8 cellular contexts compared by ENCODE assay signal in the genomic region with DNA sequence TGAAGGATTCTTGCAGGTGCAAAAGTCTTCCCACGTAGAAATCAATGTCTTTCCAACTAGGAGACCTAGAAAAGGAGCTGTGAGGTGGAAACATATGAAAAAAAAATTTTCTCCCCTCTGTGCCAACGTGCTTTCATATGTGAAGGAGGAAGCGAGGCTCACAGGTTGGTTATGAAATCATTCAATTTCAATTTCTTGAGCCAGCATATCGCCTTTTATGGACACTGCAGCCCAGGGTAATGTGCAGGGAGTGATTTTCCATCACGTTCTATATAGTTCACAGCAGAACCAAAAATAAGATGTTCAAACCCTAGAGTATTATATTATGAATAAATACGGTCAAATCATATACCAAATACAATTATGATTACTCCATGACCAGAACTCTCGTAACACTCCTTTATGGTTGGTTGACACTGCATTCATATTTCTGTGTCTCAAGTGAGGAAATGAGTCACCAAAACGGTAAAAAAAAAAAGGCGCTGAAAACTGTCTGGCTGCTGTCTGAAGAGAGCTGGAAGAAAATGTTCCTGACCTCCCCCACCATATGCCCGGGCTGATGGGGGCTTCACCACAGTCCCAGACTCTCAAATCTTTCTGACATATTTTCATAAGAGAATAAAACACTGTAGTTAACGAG.
DNase-seq lines count a peak whose midpoint lies in the region; TF ChIP-seq lines count a peak whose summit lies in the region.

No MANE protein-coding gene starts in this region.

- peaks cover 3% of the 10 kb centered on the region for H3K36me3 Mint-ChIP-seq in activated CD4-positive, alpha-beta T cell treated with anti-CD3 and anti-CD28 coated beads, Interleukin-2, amount 10 ng/mL, durations not matched to agents 24 days and 14 days (ENCODE audit: low read depth)
- no peaks in the 10 kb centered on the region for H3K36me3 Mint-ChIP-seq in HFFc6 (ENCODE audit: low read depth)
- H3K36me3 Mint-ChIP-seq in stimulated activated naive CD8-positive, alpha-beta T cell treated with anti-CD3 and anti-CD28 coated beads, Interleukin-15, Interleukin-2, amounts not matched to agents 100 ng/mL and 50 ng/mL, for 24 hours (ENCODE audit: low read depth), result peaks cover 4% of the 10 kb centered on the region

- 52% methylated on average over 11 of the region's 11 CpGs for WGBS in prostate gland

- peaks cover 6% of the 10 kb centered on the region for H3K9me3 Mint-ChIP-seq in activated CD4-positive, alpha-beta T cell treated with anti-CD3 and anti-CD28 coated beads, Interleukin-2, amount 10 ng/mL, durations not matched to agents 24 days and 14 days
- no peaks in the 10 kb centered on the region for H3K9me3 Mint-ChIP-seq in HFFc6
- peaks cover 6% of the 10 kb centered on the region for H3K9me3 Mint-ChIP-seq in stimulated activated naive CD8-positive, alpha-beta T cell treated with anti-CD3 and anti-CD28 coated beads, Interleukin-15, Interleukin-2, amounts not matched to agents 100 ng/mL and 50 ng/mL, for 24 hours

- H3K4me1 Mint-ChIP-seq in activated CD4-positive, alpha-beta T cell treated with anti-CD3 and anti-CD28 coated beads, Interleukin-2, amount 10 ng/mL, durations not matched to agents 24 days and 14 days, result peaks cover 25% of the 10 kb centered on the region
- H3K4me1 Mint-ChIP-seq in HFFc6 (ENCODE audit: low read depth), result peaks cover 30% of the 10 kb centered on the region
- peaks cover 38% of the 10 kb centered on the region for H3K4me1 Mint-ChIP-seq in stimulated activated naive CD8-positive, alpha-beta T cell treated with anti-CD3 and anti-CD28 coated beads, Interleukin-15, Interleukin-2, amounts not matched to agents 100 ng/mL and 50 ng/mL, for 24 hours (ENCODE audit: low read depth)

- no peaks in the 10 kb centered on the region for H3K27me3 ChIP-seq in prostate gland (replicated peaks; ENCODE audit: insufficient read depth)

- H3K36me3 ChIP-seq in prostate gland, result no peaks in the 10 kb centered on the region

- no peak for TF ChIP-seq CTCF in HFFc6 (IDR thresholded peaks at IDR 0.05)
- no peak for TF ChIP-seq CTCF in choroid plexus epithelial cell (conservative IDR thresholded peaks at IDR 0.05; ENCODE audit: low read depth, low read length)
- TF ChIP-seq CTCF in prostate gland (IDR thresholded peaks at IDR 0.05), result no peak

- no peaks in the 10 kb centered on the region for H3K9me3 ChIP-seq in prostate gland

- DNase-seq in activated CD4-positive, alpha-beta T cell treated with anti-CD3 and anti-CD28 coated beads, Interleukin-2, amount 10 ng/mL, durations not matched to agents 24 days and 14 days, result peak; percentile 68
- DNase-seq in activated CD4-positive, alpha-beta T cell treated with anti-CD3 and anti-CD28 coated beads for 4 hours, result no peak
- DNase-seq in HFFc6 (peak; percentile 4), NOMO-1 (lab: John Stamatoyannopoulos, UW; ENCODE audit: unreplicated experiment in 2 of 2) (peak; percentile 78 to 96), choroid plexus epithelial cell (ENCODE audit: low read depth) (peak; percentile 78), prostate gland (ENCODE audit: low spot score) (no peak), NCI-H774 (lab: John Stamatoyannopoulos, UW) (no peak)

- H3K4me3 ChIP-seq in choroid plexus epithelial cell (ENCODE audit: low read depth, low read length) (peak overlapping the region; percentile 17), prostate gland (no peak overlapping the region)

- peak overlapping the region; percentile 29 for H3K4me3 Mint-ChIP-seq in activated CD4-positive, alpha-beta T cell treated with anti-CD3 and anti-CD28 coated beads, Interleukin-2, amount 10 ng/mL, durations not matched to agents 24 days and 14 days
- H3K4me3 Mint-ChIP-seq in HFFc6, result peak overlapping the region; percentile 54; the same call in 1 of the 2 replicates
- no peak overlapping the region for H3K4me3 Mint-ChIP-seq in stimulated activated naive CD8-positive, alpha-beta T cell treated with anti-CD3 and anti-CD28 coated beads, Interleukin-15, Interleukin-2, amounts not matched to agents 100 ng/mL and 50 ng/mL, for 24 hours

- no peak overlapping the region for H3K27ac ChIP-seq in prostate gland

- H3K4me1 ChIP-seq in prostate gland (replicated peaks), result no peaks in the 10 kb centered on the region

- H3K27ac Mint-ChIP-seq in activated CD4-positive, alpha-beta T cell treated with anti-CD3 and anti-CD28 coated beads, Interleukin-2, amount 10 ng/mL, durations not matched to agents 24 days and 14 days, result peak overlapping the region; percentile 46
- H3K27ac Mint-ChIP-seq in HFFc6, result peak overlapping the region; percentile 59
- peak overlapping the region; percentile 41 for H3K27ac Mint-ChIP-seq in stimulated activated naive CD8-positive, alpha-beta T cell treated with anti-CD3 and anti-CD28 coated beads, Interleukin-15, Interleukin-2, amounts not matched to agents 100 ng/mL and 50 ng/mL, for 24 hours

- TF ChIP-seq POLR2A in prostate gland (IDR thresholded peaks at IDR 0.05), result no peak

- intact Hi-C loops in activated CD4-positive, alpha-beta T cell treated with anti-CD3 and anti-CD28 coated beads, Interleukin-2, amount 10 ng/mL, durations not matched to agents 24 days and 14 days (cut with micrococcal nuclease), result loop anchor here (2.0 to 10.0 kb wide), 2 partner anchors 38 to 80 kb away; no protein-coding TSS in a partner anchor
- intact Hi-C loops in prostate gland (cut with DNase I), result no loop called here

- peaks cover 4% of the 10 kb centered on the region for H3K27me3 Mint-ChIP-seq in activated CD4-positive, alpha-beta T cell treated with anti-CD3 and anti-CD28 coated beads, Interleukin-2, amount 10 ng/mL, durations not matched to agents 24 days and 14 days
- H3K27me3 Mint-ChIP-seq in HFFc6 (ENCODE audit: insufficient read depth), result peaks cover 5% of the 10 kb centered on the region; the same call in 1 of the 2 replicates
- peaks cover 5% of the 10 kb centered on the region for H3K27me3 Mint-ChIP-seq in stimulated activated naive CD8-positive, alpha-beta T cell treated with anti-CD3 and anti-CD28 coated beads, Interleukin-15, Interleukin-2, amounts not matched to agents 100 ng/mL and 50 ng/mL, for 24 hours

Comparison
In these comparisons a context has a peak if more than half of its experiments do, and no peak if none do; other contexts are left out.
1. DNase-seq: peak in activated CD4-positive, alpha-beta T cell treated with anti-CD3 and anti-CD28 coated beads, Interleukin-2, amount 10 ng/mL, durations not matched to agents 24 days and 14 days (single experiment), HFFc6 (single experiment), NOMO-1 (2 of 2) and choroid plexus epithelial cell (single experiment); none in activated CD4-positive, alpha-beta T cell treated with anti-CD3 and anti-CD28 coated beads for 4 hours (0 of 2), prostate gland (single experiment) and NCI-H774 (single experiment).
2. Peak in every context shown above with its lines, with median percentiles within 50 percentile points of each other: H3K27ac Mint-ChIP-seq.